In genomic region chr7:18087031-18087686, GRCh38 we compare ENCODE assay signal across 8 cellular contexts. TPM values are rescaled to one million over a fixed set of nuclear protein-coding genes. Genes with fewer than 3 reads are reported as not detected.
DNase-seq lines count a peak whose midpoint lies in the region; ATAC-seq and TF ChIP-seq lines count a peak whose summit lies in the region.

No MANE protein-coding gene starts in this region.

- H3K27me3 ChIP-seq in duodenal mucosa (ENCODE audit: control insufficient read depth in 1 of 2, insufficient read depth in 2 of 2, low read length in 2 of 2) (peaks cover 20 to 24% of the 10 kb centered on the region in 2 donors), mononuclear cell (ENCODE audit: insufficient read depth, low read length) (peaks cover 60% of the 10 kb centered on the region), vagina (no peaks in the 10 kb centered on the region)

- TF ChIP-seq CTCF in vagina (IDR thresholded peaks at IDR 0.05) = no peak

- peak; percentile 19 for DNase-seq in NCI-H2171 (lab: John Stamatoyannopoulos, UW)
- no peak for DNase-seq in vagina (ENCODE audit: extremely low spot score in 2 of 2)
- DNase-seq in GM03348 (ENCODE audit: low spot score) = no peak
- DNase-seq in mucosa of gallbladder (ENCODE audit: low spot score) = no peak

- no peak for ATAC-seq in HG02610 (IDR thresholded peaks at IDR 0.05; ENCODE audit: unreplicated experiment)

- peak overlapping the region; percentile 30; the same call in 1 of the 2 replicates for H3K4me3 ChIP-seq in GM08714 (ENCODE audit: low read length)
- H3K4me3 ChIP-seq in duodenal mucosa (ENCODE audit: low read depth in 1 of 2, low read length in 2 of 2) = peak overlapping the region; percentile 36 to 53
- peak overlapping the region; percentile 12 for H3K4me3 ChIP-seq in mononuclear cell (ENCODE audit: low read length)
- H3K4me3 ChIP-seq in vagina = peak overlapping the region; percentile 58 to 60

- intact Hi-C loops in vagina (cut with DNase I) = no loop called here

- no peak for TF ChIP-seq POLR2A in vagina (IDR thresholded peaks at IDR 0.05)

- H3K9me3 ChIP-seq in duodenal mucosa (ENCODE audit: control insufficient read depth in 1 of 2, low read length in 2 of 2) = peaks cover 0 to 2% of the 10 kb centered on the region in 2 donors
- peaks cover 3% of the 10 kb centered on the region for H3K9me3 ChIP-seq in mononuclear cell (ENCODE audit: low read depth, low read length)
- no peaks in the 10 kb centered on the region for H3K9me3 ChIP-seq in vagina

- H3K4me1 ChIP-seq in duodenal mucosa (ENCODE audit: control insufficient read depth in 1 of 2, insufficient read depth in 2 of 2, low read length in 2 of 2) (peaks cover 0 to 6% of the 10 kb centered on the region in 2 donors), mononuclear cell (ENCODE audit: insufficient read depth, low read length) (peaks cover 6% of the 10 kb centered on the region), vagina (peaks cover 17% of the 10 kb centered on the region)

- H3K27ac ChIP-seq in duodenal mucosa (ENCODE audit: low read depth, low read length) (no peak overlapping the region), vagina (peak overlapping the region; percentile 71)

- no peaks in the 10 kb centered on the region for H3K36me3 ChIP-seq in duodenal mucosa (ENCODE audit: control insufficient read depth in 1 of 2, insufficient read depth in 2 of 2, low read length in 2 of 2)
- H3K36me3 ChIP-seq in vagina = no peaks in the 10 kb centered on the region

- no peak overlapping the region for H3K9ac ChIP-seq in duodenal mucosa (ENCODE audit: low read depth in 1 of 2, low read length in 2 of 2)

RNA-seq across cellular contexts. Expression of gene PRPS1L1, which starts 59.5 kb away (rescaled TPM):
- total RNA-seq in mononuclear cell = 0.31 TPM
- total RNA-seq in vagina = not detected
- total RNA-seq in mucosa of gallbladder = not detected
